Comparison of ENCODE assay signal across 8 cellular contexts in genomic region chr5:35003018-35003957, GRCh38. TPM values are rescaled to one million over a fixed set of nuclear protein-coding genes. Genes with fewer than 3 reads are reported as not detected.
DNase-seq lines count a peak whose midpoint lies in the region; ATAC-seq and TF ChIP-seq lines count a peak whose summit lies in the region.

No MANE protein-coding gene starts in this region.

- no peaks in the 10 kb centered on the region for H3K36me3 Mint-ChIP-seq in activated T-helper 2 cell treated with anti-CD3 and anti-CD28 coated beads, Interferon-gamma antibody, Interleukin-2, Interleukin-4, amounts not matched to agents 10 μg/mL and 5 μg/mL and 100 μg/mL, durations not matched to agents 14 hours and 24 hours and 36 hours (ENCODE audit: low read depth)

- no peak overlapping the region for H3K4me2 ChIP-seq in parathyroid adenoma (ENCODE audit: low read length)

- no peak overlapping the region for H3K4me3 Mint-ChIP-seq in activated T-helper 2 cell treated with anti-CD3 and anti-CD28 coated beads, Interferon-gamma antibody, Interleukin-2, Interleukin-4, amounts not matched to agents 10 μg/mL and 5 μg/mL and 100 μg/mL, durations not matched to agents 14 hours and 24 hours and 36 hours (ENCODE audit: low read depth)

- no peak overlapping the region for H2AFZ ChIP-seq in parathyroid adenoma

- no peaks in the 10 kb centered on the region for H3K4me1 Mint-ChIP-seq in activated T-helper 2 cell treated with anti-CD3 and anti-CD28 coated beads, Interferon-gamma antibody, Interleukin-2, Interleukin-4, amounts not matched to agents 10 μg/mL and 5 μg/mL and 100 μg/mL, durations not matched to agents 14 hours and 24 hours and 36 hours (ENCODE audit: low read depth)

- no peaks in the 10 kb centered on the region for H3K9me3 Mint-ChIP-seq in activated T-helper 2 cell treated with anti-CD3 and anti-CD28 coated beads, Interferon-gamma antibody, Interleukin-2, Interleukin-4, amounts not matched to agents 10 μg/mL and 5 μg/mL and 100 μg/mL, durations not matched to agents 14 hours and 24 hours and 36 hours

- H3K4me3 ChIP-seq in parathyroid adenoma (ENCODE audit: low read depth, low read length), result no peak overlapping the region
- H3K4me3 ChIP-seq in aorta (ENCODE audit: low read length in 2 of 2), result no peak overlapping the region

- WGBS in aorta, 2 donors, result 39 to 41% methylated on average over 18 of the region's 18 CpGs

- intact Hi-C loops in activated T-helper 2 cell treated with anti-CD3 and anti-CD28 coated beads, Interferon-gamma antibody, Interleukin-2, Interleukin-4, amounts not matched to agents 10 μg/mL and 5 μg/mL and 100 μg/mL, durations not matched to agents 14 hours and 24 hours and 36 hours (cut with micrococcal nuclease), result loop anchor here (2.0 kb wide), 3 partner anchors 44 to 528 kb away; no protein-coding TSS in a partner anchor
- intact Hi-C loops in aorta (cut with DNase I), result loop anchor here in 1 of 2 donors (5.0 kb wide), 1 partner anchor 526 kb away; no protein-coding TSS in a partner anchor

- H3K27ac Mint-ChIP-seq in activated T-helper 2 cell treated with anti-CD3 and anti-CD28 coated beads, Interferon-gamma antibody, Interleukin-2, Interleukin-4, amounts not matched to agents 10 μg/mL and 5 μg/mL and 100 μg/mL, durations not matched to agents 14 hours and 24 hours and 36 hours, result no peak overlapping the region

- ATAC-seq in GM21576 (IDR thresholded peaks at IDR 0.05; ENCODE audit: unreplicated experiment) (peak; percentile 83), foreskin keratinocyte (peak; percentile 67), aorta (ENCODE audit: low FRiP score) (peak; percentile 73)

- peaks cover 2% of the 10 kb centered on the region for H3K27me3 ChIP-seq in foreskin keratinocyte
- H3K27me3 ChIP-seq in parathyroid adenoma (ENCODE audit: control insufficient read depth, insufficient read depth, low read length), result no peaks in the 10 kb centered on the region
- H3K27me3 ChIP-seq in aorta (ENCODE audit: control insufficient read depth in 1 of 2, insufficient read depth in 2 of 2, low read length in 1 of 2), result no peaks in the 10 kb centered on the region

- H3K4me1 ChIP-seq in foreskin keratinocyte, result no peaks in the 10 kb centered on the region
- no peaks in the 10 kb centered on the region for H3K4me1 ChIP-seq in parathyroid adenoma
- no peaks in the 10 kb centered on the region for H3K4me1 ChIP-seq in aorta (ENCODE audit: control insufficient read depth in 1 of 2, insufficient read depth in 2 of 2, low read length in 2 of 2)

- H3K9me3 ChIP-seq in parathyroid adenoma (ENCODE audit: control insufficient read depth, low read length) (no peaks in the 10 kb centered on the region), aorta (ENCODE audit: control insufficient read depth, low read length) (no peaks in the 10 kb centered on the region)

- no peak overlapping the region for H3K9ac ChIP-seq in parathyroid adenoma

- peaks cover 15% of the 10 kb centered on the region for H3K27me3 Mint-ChIP-seq in activated T-helper 2 cell treated with anti-CD3 and anti-CD28 coated beads, Interferon-gamma antibody, Interleukin-2, Interleukin-4, amounts not matched to agents 10 μg/mL and 5 μg/mL and 100 μg/mL, durations not matched to agents 14 hours and 24 hours and 36 hours (ENCODE audit: low read depth)

- H3K79me2 ChIP-seq in parathyroid adenoma, result no peaks in the 10 kb centered on the region

- H3K27ac ChIP-seq in foreskin keratinocyte, result no peak overlapping the region
- H3K27ac ChIP-seq in parathyroid adenoma, result no peak overlapping the region
- no peak overlapping the region for H3K27ac ChIP-seq in aorta (ENCODE audit: low read depth in 1 of 2, low read length in 2 of 2)

- H3K36me3 ChIP-seq in parathyroid adenoma (ENCODE audit: control insufficient read depth, insufficient read depth, low read length), result no peaks in the 10 kb centered on the region
- no peaks in the 10 kb centered on the region for H3K36me3 ChIP-seq in aorta (ENCODE audit: control insufficient read depth in 1 of 2, insufficient read depth in 2 of 2, low read length in 1 of 2)

- DNase-seq in Daoy (ENCODE audit: low read depth), result peak; percentile 49
- peak; percentile 53 for DNase-seq in RKO (ENCODE audit: low spot score)
- peak; percentile 45 for DNase-seq in activated T-helper 2 cell treated with anti-CD3 and anti-CD28 coated beads, Interferon-gamma antibody, Interleukin-2, Interleukin-4, amounts not matched to agents 10 μg/mL and 5 μg/mL and 100 μg/mL, durations not matched to agents 14 hours and 24 hours and 36 hours (ENCODE audit: low spot score)
- peak in 1 of 2 donors; percentile 25 for DNase-seq in foreskin keratinocyte
- peak; percentile 53 to 76 for DNase-seq in aorta

- TF ChIP-seq CTCF in LNCAP (IDR thresholded peaks at IDR 0.05) (peak; percentile 95), foreskin keratinocyte (conservative IDR thresholded peaks at IDR 0.05) (peak; percentile 74), parathyroid adenoma (IDR thresholded peaks at IDR 0.05) (peak; percentile 92)

RNA-seq across cellular contexts. Expression of gene AGXT2, which starts 44.5 kb away (rescaled TPM):
- total RNA-seq in Daoy (2014; rRNA removed; shearing (Covaris generic)), result not detected in 2 replicates
- total RNA-seq in activated T-helper 2 cell treated with anti-CD3 and anti-CD28 coated beads, Interferon-gamma antibody, Interleukin-2, Interleukin-4, amounts not matched to agents 10 μg/mL and 5 μg/mL and 100 μg/mL, durations not matched to agents 14 hours and 24 hours and 36 hours, result not detected in 2 replicates
- total RNA-seq in foreskin keratinocyte (not detected in 2 replicates), aorta (not detected)
- polyA plus RNA-seq in foreskin keratinocyte (not detected in 2 replicates), aorta (not detected)
